11 cellular contexts compared by ENCODE assay signal in the genomic region with DNA sequence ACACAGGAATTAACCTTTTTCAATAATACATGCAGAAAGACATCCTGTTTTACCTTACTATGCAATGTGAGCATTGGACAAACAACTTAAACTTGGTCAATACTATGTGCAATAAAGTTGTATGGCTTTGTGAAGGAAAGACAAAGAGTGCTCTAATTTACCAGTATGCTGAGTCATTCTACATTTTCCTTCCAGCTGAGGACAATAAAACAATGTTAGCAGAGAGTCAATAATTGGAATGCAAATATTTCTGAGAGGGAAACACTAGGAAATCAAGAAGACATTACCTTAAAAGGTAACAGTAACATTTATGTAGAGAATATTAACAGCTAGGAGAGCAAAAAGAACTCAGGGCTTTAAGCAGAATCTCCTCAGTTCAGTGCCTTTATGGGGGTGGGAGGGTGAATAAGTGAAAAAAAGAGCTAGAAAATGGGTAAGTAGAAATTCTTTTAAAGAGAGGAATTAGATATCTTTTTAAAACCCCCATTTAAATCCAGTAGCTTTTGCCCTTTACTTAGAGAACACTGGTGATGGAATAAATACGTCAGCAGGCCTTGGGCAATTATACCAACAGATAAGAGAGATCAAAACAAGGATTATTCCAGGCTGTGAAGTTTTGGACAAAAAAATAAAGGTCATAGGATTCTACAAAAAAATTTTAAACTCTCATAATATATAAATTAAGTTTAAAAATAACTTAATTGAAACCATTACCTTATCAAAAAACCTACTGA. TPM values are rescaled to one million over a fixed set of nuclear protein-coding genes. Genes with fewer than 3 reads are reported as not detected.
DNase-seq lines count a peak whose midpoint lies in the region; ATAC-seq and TF ChIP-seq lines count a peak whose summit lies in the region.
"Had no signal": no experiment of that assay in that cellular context is flagged by ENCODE, and none has a peak within 500 bp of the region (broad histone marks: within the 10 kb centered on the region; RNA-seq: fewer than 3 reads in every experiment).

No MANE protein-coding gene starts in this region.

- no peaks in the 10 kb centered on the region for H3K27me3 ChIP-seq in left lung

- intact Hi-C loops in left lung (cut with DNase I), result no loop called here

- TF ChIP-seq CTCF in AG09319 (IDR thresholded peaks at IDR 0.05; ENCODE audit: low read depth, low read length) (no peak), left lung (IDR thresholded peaks at IDR 0.05) (no peak)

- peak; percentile 11 for DNase-seq in AG09319 (ENCODE audit: extremely low read depth, low read depth)
- DNase-seq in HuH-7 (ENCODE audit: low spot score), result peak; percentile 29
- peak; percentile 41 for DNase-seq in astrocyte of the hippocampus (ENCODE audit: low read depth, low spot score)
- DNase-seq in left lung, result no peak
- no peak for DNase-seq in T1000 (lab: John Stamatoyannopoulos, UW)
- no peak for DNase-seq in activated CD8-positive, alpha-beta memory T cell treated with anti-CD3 and anti-CD28 coated beads, Interleukin-2, amount 50 U/mL, for 4 hours
- DNase-seq: activated CD4-positive, CD25-positive, alpha-beta regulatory T cell; DMS79; Kasumi-1 had no signal

- ATAC-seq in left lung (peak; percentile 49), GM19395 (IDR thresholded peaks at IDR 0.05; ENCODE audit: unreplicated experiment) (no peak), GM19455 (IDR thresholded peaks at IDR 0.05; ENCODE audit: unreplicated experiment) (no peak)

- no peaks in the 10 kb centered on the region for H3K4me1 ChIP-seq in left lung

- H3K36me3 ChIP-seq in left lung, result peaks cover 0 to 22% of the 10 kb centered on the region in 2 donors

- H3K4me3 ChIP-seq in left lung, result no peak overlapping the region

- H3K9me3 ChIP-seq in left lung, result no peaks in the 10 kb centered on the region

- H3K27ac ChIP-seq in left lung, result no peak overlapping the region

RNA-seq across cellular contexts. Expression of gene HGD, which starts 11.6 kb away (rescaled TPM):
- 1 to 10 TPM; 1.0 to 2.4 TPM for total RNA-seq in left lung

RNA-seq across cellular contexts. Expression of gene RABL3, which starts 48.7 kb away (rescaled TPM):
- total RNA-seq in left lung, result 10 to 100 TPM; 19.0 to 20.0 TPM

RNA-seq across cellular contexts. Expression of gene GTF2E1, which starts 48.9 kb away (rescaled TPM):
- total RNA-seq in left lung, result 10 to 100 TPM; 14.5 to 21.5 TPM

Comparison
In these comparisons a context has a peak if more than half of its experiments do, and no peak if none do; other contexts are left out.
1. DNase-seq: peak in AG09319 (single experiment), HuH-7 (single experiment) and astrocyte of the hippocampus (single experiment); none in left lung (0 of 2), T1000 (single experiment) and activated CD8-positive, alpha-beta memory T cell treated with anti-CD3 and anti-CD28 coated beads, Interleukin-2, amount 50 U/mL, for 4 hours (single experiment).